ENCODE assay signal across 11 cellular contexts in the genomic region with DNA sequence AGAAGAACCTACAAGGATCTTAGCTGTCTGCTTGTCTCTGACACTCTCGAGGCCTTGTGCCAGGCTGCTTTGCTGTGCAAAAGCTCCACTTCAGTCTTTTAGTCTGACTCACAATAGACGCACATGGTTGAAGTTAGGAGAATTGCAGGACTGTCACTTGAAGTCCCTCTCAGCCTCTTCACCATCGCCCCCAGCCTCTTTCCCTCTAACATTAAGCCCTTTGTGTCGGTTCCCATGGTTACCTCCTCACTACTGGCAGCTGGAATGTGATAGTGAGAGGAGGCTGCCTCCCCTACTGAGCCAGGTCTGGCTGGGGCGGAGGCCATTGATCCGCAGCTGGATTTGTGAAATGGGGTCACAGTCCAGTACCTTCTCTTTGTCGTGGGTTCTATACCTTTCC.
DNase-seq lines count a peak whose midpoint lies in the region; ATAC-seq and TF ChIP-seq lines count a peak whose summit lies in the region.
"Had no signal": no experiment of that assay in that cellular context is flagged by ENCODE, and none has a peak within 500 bp of the region (broad histone marks: within the 10 kb centered on the region; RNA-seq: fewer than 3 reads in every experiment).

No MANE protein-coding gene starts in this region.

- H3K4me3 Mint-ChIP-seq in glutamatergic neuron (ENCODE audit: unreplicated experiment) = peak overlapping the region; percentile 5
- no peak overlapping the region for H3K4me3 Mint-ChIP-seq in activated CD4-positive, alpha-beta T cell treated with anti-CD3 and anti-CD28 coated beads, Interleukin-2, amount 10 ng/mL, durations not matched to agents 7 days and 5 days
- H3K4me3 Mint-ChIP-seq: B cell had no signal

- peak; percentile 12 to 18 for DNase-seq in SHP77 (lab: John Stamatoyannopoulos, UW)
- DNase-seq in SHP77 treated with DMSO at 0.1 percent for 48 hours (lab: John Stamatoyannopoulos, UW) = no peak
- peak; percentile 67 for DNase-seq in NCI-H69 (lab: John Stamatoyannopoulos, UW)
- no peak for DNase-seq in glutamatergic neuron
- no peak for DNase-seq in activated CD4-positive, alpha-beta T cell treated with anti-CD3 and anti-CD28 coated beads, Interleukin-2, amount 10 ng/mL, durations not matched to agents 7 days and 5 days
- DNase-seq in cerebellar cortex (ENCODE audit: low spot score) = no peak
- DNase-seq in RKO (ENCODE audit: low spot score) = no peak
- DNase-seq: NCI-H1694 treated with DMSO at 0.1 percent for 48 hours, uterus had no signal

- no peak for ATAC-seq in GM21737 (IDR thresholded peaks at IDR 0.05; ENCODE audit: unreplicated experiment)

- no peak overlapping the region for H3K27ac Mint-ChIP-seq in glutamatergic neuron (ENCODE audit: unreplicated experiment)
- no peak overlapping the region for H3K27ac Mint-ChIP-seq in activated CD4-positive, alpha-beta T cell treated with anti-CD3 and anti-CD28 coated beads, Interleukin-2, amount 10 ng/mL, durations not matched to agents 7 days and 5 days
- H3K27ac Mint-ChIP-seq: B cell had no signal

- H3K4me1 Mint-ChIP-seq in glutamatergic neuron (ENCODE audit: low read depth, unreplicated experiment) = peaks cover 13% of the 10 kb centered on the region
- peaks cover 21% of the 10 kb centered on the region for H3K4me1 Mint-ChIP-seq in activated CD4-positive, alpha-beta T cell treated with anti-CD3 and anti-CD28 coated beads, Interleukin-2, amount 10 ng/mL, durations not matched to agents 7 days and 5 days

- CTCF ChIA-PET in activated CD4-positive, alpha-beta T cell treated with anti-CD3 and anti-CD28 coated beads, Interleukin-2, amount 10 ng/mL, durations not matched to agents 7 days and 5 days (lab: Charles Lee) = interaction anchor here (0.8 to 1.2 kb wide), 2 partner anchors 8 to 15 kb away, joined by 3 read pairs; no protein-coding TSS in a partner anchor

- POLR2A ChIA-PET in activated CD4-positive, alpha-beta T cell treated with anti-CD3 and anti-CD28 coated beads, Interleukin-2, amount 10 ng/mL, durations not matched to agents 7 days and 5 days (lab: Charles Lee) = no interaction called here

- no peak for TF ChIP-seq CTCF in glutamatergic neuron (IDR thresholded peaks at IDR 0.05; ENCODE audit: partially characterized antibody, unreplicated experiment)

- no peaks in the 10 kb centered on the region for H3K9me3 Mint-ChIP-seq in glutamatergic neuron (ENCODE audit: unreplicated experiment)
- H3K9me3 Mint-ChIP-seq in activated CD4-positive, alpha-beta T cell treated with anti-CD3 and anti-CD28 coated beads, Interleukin-2, amount 10 ng/mL, durations not matched to agents 7 days and 5 days = peaks cover 2% of the 10 kb centered on the region

- H3K27me3 Mint-ChIP-seq in glutamatergic neuron (ENCODE audit: unreplicated experiment) = no peaks in the 10 kb centered on the region
- H3K27me3 Mint-ChIP-seq in activated CD4-positive, alpha-beta T cell treated with anti-CD3 and anti-CD28 coated beads, Interleukin-2, amount 10 ng/mL, durations not matched to agents 7 days and 5 days = peaks cover 40% of the 10 kb centered on the region

- H3K36me3 Mint-ChIP-seq in glutamatergic neuron (ENCODE audit: unreplicated experiment) = no peaks in the 10 kb centered on the region
- no peaks in the 10 kb centered on the region for H3K36me3 Mint-ChIP-seq in activated CD4-positive, alpha-beta T cell treated with anti-CD3 and anti-CD28 coated beads, Interleukin-2, amount 10 ng/mL, durations not matched to agents 7 days and 5 days (ENCODE audit: low read depth)

Comparison
In these comparisons a context has a peak if more than half of its experiments do, and no peak if none do; other contexts are left out.
1. DNase-seq: peak in SHP77 (2 of 2) and NCI-H69 (single experiment); none in SHP77 treated with DMSO at 0.1 percent for 48 hours (single experiment), glutamatergic neuron (single experiment), activated CD4-positive, alpha-beta T cell treated with anti-CD3 and anti-CD28 coated beads, Interleukin-2, amount 10 ng/mL, durations not matched to agents 7 days and 5 days (single experiment), cerebellar cortex (single experiment) and RKO (single experiment).